8 cellular contexts compared by ENCODE assay signal in the genomic region with DNA sequence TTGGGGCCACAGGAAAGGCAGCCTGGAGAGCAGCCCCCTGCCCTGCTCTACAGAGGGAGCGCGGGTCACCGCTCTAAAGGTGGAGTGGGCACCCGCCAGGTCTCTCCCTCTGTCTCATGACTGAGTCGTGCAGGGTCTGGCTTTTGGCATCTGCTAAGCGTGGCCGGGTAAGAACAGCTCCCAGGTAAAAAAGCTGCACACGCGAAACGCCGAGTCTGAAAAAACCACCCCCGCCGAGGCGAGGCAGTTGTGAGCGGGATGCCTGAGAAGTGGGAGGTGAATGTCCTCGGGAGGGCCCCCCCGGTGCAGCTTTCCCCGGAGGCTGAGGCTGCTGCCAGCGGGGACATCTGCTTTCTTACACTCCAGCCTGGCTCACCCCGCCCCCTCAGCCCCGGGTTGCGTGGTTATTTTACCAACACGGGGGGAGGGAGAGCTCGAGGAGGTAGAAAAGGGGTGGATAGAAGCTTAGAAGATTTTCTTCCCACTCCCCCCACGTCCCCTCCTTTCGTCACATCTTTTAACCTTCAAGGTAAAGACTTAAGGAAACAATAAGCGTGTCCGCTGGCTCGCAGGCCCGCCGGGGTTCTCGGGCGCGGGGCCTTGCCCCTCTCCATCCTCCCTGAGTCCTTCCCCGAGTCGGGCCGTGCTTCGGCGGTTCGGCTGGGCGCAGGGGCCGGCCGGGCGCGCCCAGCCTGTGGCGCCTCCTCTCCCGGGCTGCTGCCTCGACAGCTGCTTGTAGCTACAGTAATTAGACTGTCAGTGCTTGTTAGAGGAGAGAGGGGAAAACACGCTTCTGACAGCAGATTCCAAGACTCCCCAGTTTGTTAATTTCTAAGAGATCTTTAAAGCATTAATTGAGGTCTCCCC.
DNase-seq lines count a peak whose midpoint lies in the region; ATAC-seq, FAIRE-seq and TF ChIP-seq lines count a peak whose summit lies in the region.

No MANE protein-coding gene starts in this region.

- H3K36me3 ChIP-seq in duodenal mucosa (ENCODE audit: control insufficient read depth in 1 of 2, insufficient read depth in 2 of 2, low read length in 2 of 2) (no peaks in the 10 kb centered on the region), lower lobe of right lung (peaks cover 10% of the 10 kb centered on the region), PC-9 (ENCODE audit: low read depth) (no peaks in the 10 kb centered on the region)

- no peak overlapping the region for H2AFZ ChIP-seq in PC-9

- no peaks in the 10 kb centered on the region for H3F3A ChIP-seq in PC-9 (ENCODE audit: insufficient read depth, low read depth)

- H3K9me2 ChIP-seq in PC-9 (ENCODE audit: insufficient read depth) = no peaks in the 10 kb centered on the region

- intact Hi-C loops in lower lobe of right lung (cut with DNase I) = no loop called here
- intact Hi-C loops in PC-9 (cut with micrococcal nuclease; ENCODE audit: unreplicated experiment) = no loop called here

- peak; percentile 86 to 87 for ATAC-seq in lower lobe of right lung

- BruUV-seq in PC-9 (replicated peaks; lab: Mats Ljungman, UMichigan) = no TSS peak

- no peaks in the 10 kb centered on the region for H4K20me1 ChIP-seq in PC-9 (ENCODE audit: insufficient read depth)

- peak; percentile 63 for DNase-seq in ELR (ENCODE audit: low read depth)
- peak; percentile 38 for DNase-seq in H54 (ENCODE audit: insufficient read length, low spot score)
- DNase-seq in NCI-H146 (lab: John Stamatoyannopoulos, UW) = peak; percentile 67
- peak; percentile 51 for DNase-seq in activated CD4-positive, alpha-beta T cell treated with anti-CD3 and anti-CD28 coated beads, Interleukin-2, amount 50 U/mL, for 1 hour
- peak; percentile 64 for DNase-seq in lower lobe of right lung
- DNase-seq in stimulated activated CD8-positive, alpha-beta memory T cell treated with anti-CD3 and anti-CD28 coated beads, Interleukin-12 subunit alpha, Interleukin-12 subunit beta, amount 100 ng/mL, for 4 hours (ENCODE audit: low read depth) = peak; percentile 34
- no peak for DNase-seq in PC-9

- H3K27ac ChIP-seq in duodenal mucosa (ENCODE audit: low read depth, low read length) (no peak overlapping the region), lower lobe of right lung (no peak overlapping the region), PC-9 (no peak overlapping the region)

- POLR2A ChIA-PET in PC-9 (lab: Charles Lee; ENCODE audit: unreplicated experiment) = interaction anchor here (0.6 kb wide), 1 partner anchor 1042 kb away, joined by 3 read pairs; no protein-coding TSS in a partner anchor

- CTCF ChIA-PET in PC-9 (lab: Charles Lee) = no interaction called here

- H3K4me1 ChIP-seq in duodenal mucosa (ENCODE audit: control insufficient read depth in 1 of 2, insufficient read depth in 2 of 2, low read length in 2 of 2) (peaks cover 6 to 12% of the 10 kb centered on the region in 2 donors), lower lobe of right lung (peaks cover 8% of the 10 kb centered on the region), PC-9 (replicated peaks; ENCODE audit: insufficient read depth) (no peaks in the 10 kb centered on the region)

- no peaks in the 10 kb centered on the region for H3K79me2 ChIP-seq in PC-9 (ENCODE audit: low read depth)

- TF ChIP-seq POLR2A in H54 (IDR thresholded peaks at IDR 0.05; ENCODE audit: low read depth, low read length) = no peak

- H3K27me3 ChIP-seq in duodenal mucosa (ENCODE audit: control insufficient read depth in 1 of 2, insufficient read depth in 2 of 2, low read length in 2 of 2) (no peaks in the 10 kb centered on the region), lower lobe of right lung (ENCODE audit: low read depth) (no peaks in the 10 kb centered on the region), PC-9 (ENCODE audit: insufficient read depth, low read depth) (no peaks in the 10 kb centered on the region)

- H3K9me3 ChIP-seq in duodenal mucosa (ENCODE audit: control insufficient read depth in 1 of 2, low read length in 2 of 2) = no peaks in the 10 kb centered on the region
- no peaks in the 10 kb centered on the region for H3K9me3 ChIP-seq in lower lobe of right lung
- no peaks in the 10 kb centered on the region for H3K9me3 ChIP-seq in PC-9 (ENCODE audit: insufficient read depth, low read depth)

- FAIRE-seq in H54 (lab: Jason Lieb, UNC) = no peak

- H3K4me3 ChIP-seq in duodenal mucosa (ENCODE audit: low read depth in 1 of 2, low read length in 2 of 2) (peak overlapping the region; percentile 80 to 85), lower lobe of right lung (peak overlapping the region; percentile 67), PC-9 (no peak overlapping the region)

- TF ChIP-seq CTCF in lower lobe of right lung (IDR thresholded peaks at IDR 0.05) = no peak
- TF ChIP-seq CTCF in PC-9 (conservative IDR thresholded peaks at IDR 0.05) = no peak

- no peak overlapping the region for H3K4me2 ChIP-seq in PC-9

- peak overlapping the region; percentile 37 to 49 for H3K9ac ChIP-seq in duodenal mucosa (ENCODE audit: low read depth in 1 of 2, low read length in 2 of 2)

Comparison
In these comparisons a context has a peak if more than half of its experiments do, and no peak if none do; other contexts are left out.
1. DNase-seq: peak in ELR (single experiment), H54 (single experiment), NCI-H146 (single experiment), activated CD4-positive, alpha-beta T cell treated with anti-CD3 and anti-CD28 coated beads, Interleukin-2, amount 50 U/mL, for 1 hour (single experiment), lower lobe of right lung (single experiment) and stimulated activated CD8-positive, alpha-beta memory T cell treated with anti-CD3 and anti-CD28 coated beads, Interleukin-12 subunit alpha, Interleukin-12 subunit beta, amount 100 ng/mL, for 4 hours (single experiment); none in PC-9 (0 of 2).